Comparison of ENCODE assay signal across 1 cellular context in genomic region chrX:68868902-68869800, GRCh38.
TF ChIP-seq lines count a peak whose summit lies in the region.

No MANE protein-coding gene starts in this region.

TF ChIP-seq in WTC11, 78 proteins besides CTCF, POLR2A, EP300 and RAD21 (continued from another document):
- TF ChIP-seq, protein P1, sequence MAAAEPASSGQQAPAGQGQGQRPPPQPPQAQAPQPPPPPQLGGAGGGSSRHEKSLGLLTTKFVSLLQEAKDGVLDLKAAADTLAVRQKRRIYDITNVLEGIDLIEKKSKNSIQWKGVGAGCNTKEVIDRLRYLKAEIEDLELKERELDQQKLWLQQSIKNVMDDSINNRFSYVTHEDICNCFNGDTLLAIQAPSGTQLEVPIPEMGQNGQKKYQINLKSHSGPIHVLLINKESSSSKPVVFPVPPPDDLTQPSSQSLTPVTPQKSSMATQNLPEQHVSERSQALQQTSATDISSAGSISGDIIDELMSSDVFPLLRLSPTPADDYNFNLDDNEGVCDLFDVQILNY (CRISPR knock-in tag; IDR thresholded peaks at IDR 0.05) = no peak
- TF ChIP-seq ZNF232 (CRISPR knock-in tag; IDR thresholded peaks at IDR 0.05) (no peak), E2F1 (CRISPR knock-in tag; IDR thresholded peaks at IDR 0.05) (no peak), PRRX2 (CRISPR knock-in tag; IDR thresholded peaks at IDR 0.05) (no peak), ZNF219 (CRISPR knock-in tag; IDR thresholded peaks at IDR 0.05; ENCODE audit: borderline replicate concordance) (no peak), SP1 (CRISPR knock-in tag; conservative IDR thresholded peaks at IDR 0.05) (no peak), NR2C2 (CRISPR knock-in tag; IDR thresholded peaks at IDR 0.05) (no peak), TEAD4 (CRISPR knock-in tag; IDR thresholded peaks at IDR 0.05) (no peak), SOX15 (CRISPR knock-in tag; IDR thresholded peaks at IDR 0.05) (no peak)
- TF ChIP-seq, protein P2, sequence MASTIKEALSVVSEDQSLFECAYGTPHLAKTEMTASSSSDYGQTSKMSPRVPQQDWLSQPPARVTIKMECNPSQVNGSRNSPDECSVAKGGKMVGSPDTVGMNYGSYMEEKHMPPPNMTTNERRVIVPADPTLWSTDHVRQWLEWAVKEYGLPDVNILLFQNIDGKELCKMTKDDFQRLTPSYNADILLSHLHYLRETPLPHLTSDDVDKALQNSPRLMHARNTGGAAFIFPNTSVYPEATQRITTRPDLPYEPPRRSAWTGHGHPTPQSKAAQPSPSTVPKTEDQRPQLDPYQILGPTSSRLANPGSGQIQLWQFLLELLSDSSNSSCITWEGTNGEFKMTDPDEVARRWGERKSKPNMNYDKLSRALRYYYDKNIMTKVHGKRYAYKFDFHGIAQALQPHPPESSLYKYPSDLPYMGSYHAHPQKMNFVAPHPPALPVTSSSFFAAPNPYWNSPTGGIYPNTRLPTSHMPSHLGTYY (CRISPR knock-in tag; IDR thresholded peaks at IDR 0.05) = no peak
- TF ChIP-seq, protein P3, sequence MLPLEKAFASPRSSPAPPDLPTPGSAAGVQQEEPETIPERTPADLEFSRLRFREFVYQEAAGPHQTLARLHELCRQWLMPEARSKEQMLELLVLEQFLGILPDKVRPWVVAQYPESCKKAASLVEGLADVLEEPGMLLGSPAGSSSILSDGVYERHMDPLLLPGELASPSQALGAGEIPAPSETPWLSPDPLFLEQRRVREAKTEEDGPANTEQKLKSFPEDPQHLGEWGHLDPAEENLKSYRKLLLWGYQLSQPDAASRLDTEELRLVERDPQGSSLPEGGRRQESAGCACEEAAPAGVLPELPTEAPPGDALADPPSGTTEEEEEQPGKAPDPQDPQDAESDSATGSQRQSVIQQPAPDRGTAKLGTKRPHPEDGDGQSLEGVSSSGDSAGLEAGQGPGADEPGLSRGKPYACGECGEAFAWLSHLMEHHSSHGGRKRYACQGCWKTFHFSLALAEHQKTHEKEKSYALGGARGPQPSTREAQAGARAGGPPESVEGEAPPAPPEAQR (CRISPR knock-in tag; IDR thresholded peaks at IDR 0.05) = no peak
- TF ChIP-seq, protein P4, sequence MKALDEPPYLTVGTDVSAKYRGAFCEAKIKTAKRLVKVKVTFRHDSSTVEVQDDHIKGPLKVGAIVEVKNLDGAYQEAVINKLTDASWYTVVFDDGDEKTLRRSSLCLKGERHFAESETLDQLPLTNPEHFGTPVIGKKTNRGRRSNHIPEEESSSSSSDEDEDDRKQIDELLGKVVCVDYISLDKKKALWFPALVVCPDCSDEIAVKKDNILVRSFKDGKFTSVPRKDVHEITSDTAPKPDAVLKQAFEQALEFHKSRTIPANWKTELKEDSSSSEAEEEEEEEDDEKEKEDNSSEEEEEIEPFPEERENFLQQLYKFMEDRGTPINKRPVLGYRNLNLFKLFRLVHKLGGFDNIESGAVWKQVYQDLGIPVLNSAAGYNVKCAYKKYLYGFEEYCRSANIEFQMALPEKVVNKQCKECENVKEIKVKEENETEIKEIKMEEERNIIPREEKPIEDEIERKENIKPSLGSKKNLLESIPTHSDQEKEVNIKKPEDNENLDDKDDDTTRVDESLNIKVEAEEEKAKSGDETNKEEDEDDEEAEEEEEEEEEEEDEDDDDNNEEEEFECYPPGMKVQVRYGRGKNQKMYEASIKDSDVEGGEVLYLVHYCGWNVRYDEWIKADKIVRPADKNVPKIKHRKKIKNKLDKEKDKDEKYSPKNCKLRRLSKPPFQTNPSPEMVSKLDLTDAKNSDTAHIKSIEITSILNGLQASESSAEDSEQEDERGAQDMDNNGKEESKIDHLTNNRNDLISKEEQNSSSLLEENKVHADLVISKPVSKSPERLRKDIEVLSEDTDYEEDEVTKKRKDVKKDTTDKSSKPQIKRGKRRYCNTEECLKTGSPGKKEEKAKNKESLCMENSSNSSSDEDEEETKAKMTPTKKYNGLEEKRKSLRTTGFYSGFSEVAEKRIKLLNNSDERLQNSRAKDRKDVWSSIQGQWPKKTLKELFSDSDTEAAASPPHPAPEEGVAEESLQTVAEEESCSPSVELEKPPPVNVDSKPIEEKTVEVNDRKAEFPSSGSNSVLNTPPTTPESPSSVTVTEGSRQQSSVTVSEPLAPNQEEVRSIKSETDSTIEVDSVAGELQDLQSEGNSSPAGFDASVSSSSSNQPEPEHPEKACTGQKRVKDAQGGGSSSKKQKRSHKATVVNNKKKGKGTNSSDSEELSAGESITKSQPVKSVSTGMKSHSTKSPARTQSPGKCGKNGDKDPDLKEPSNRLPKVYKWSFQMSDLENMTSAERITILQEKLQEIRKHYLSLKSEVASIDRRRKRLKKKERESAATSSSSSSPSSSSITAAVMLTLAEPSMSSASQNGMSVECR (CRISPR knock-in tag; IDR thresholded peaks at IDR 0.05; ENCODE audit: borderline replicate concordance) = no peak
